ENCODE assay signal across 2 cellular contexts in the genomic region with DNA sequence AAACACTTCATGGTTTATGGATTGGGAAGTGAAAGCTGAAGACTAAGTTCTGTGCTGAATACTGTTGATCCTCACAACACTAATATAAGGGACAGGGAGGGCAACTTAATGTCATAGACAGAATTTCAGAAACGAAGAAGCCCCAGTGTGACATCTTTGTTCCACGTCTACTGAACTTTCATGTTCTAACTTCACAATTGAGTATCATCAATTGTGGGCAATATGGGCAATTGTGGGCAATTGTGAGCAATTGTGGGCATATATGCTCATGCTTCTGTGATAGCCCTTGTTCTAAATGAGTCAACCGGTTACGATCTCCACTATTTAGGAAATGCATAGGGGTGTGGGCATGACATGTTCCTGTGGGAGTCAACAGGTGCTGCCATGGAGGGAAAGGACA.
TF ChIP-seq lines count a peak whose summit lies in the region.

No MANE protein-coding gene starts in this region.

TF ChIP-seq in GM12878, 131 proteins besides CTCF, POLR2A, EP300 and RAD21:
- TF ChIP-seq LARP7 (IDR thresholded peaks at IDR 0.05) (no peak), JUNB (IDR thresholded peaks at IDR 0.05) (no peak), NRF1 (conservative IDR thresholded peaks at IDR 0.05; ENCODE audit: low read depth, low read length) (no peak), NFIC (IDR thresholded peaks at IDR 0.05; ENCODE audit: low read depth, low read length) (peak; percentile 46; the same call in 1 of the 2 replicates), POLR2AphosphoS5 (IDR thresholded peaks at IDR 0.05; ENCODE audit: low read length) (no peak), FOS (IDR thresholded peaks at IDR 0.05; ENCODE audit: borderline replicate concordance, extremely low read depth, insufficient read length) (no peak), KLF5 (IDR thresholded peaks at IDR 0.05; ENCODE audit: partially characterized antibody) (no peak), POU2F2 (IDR thresholded peaks at IDR 0.05; ENCODE audit: borderline replicate concordance, low read depth, low read length) (no peak), ATF7 (IDR thresholded peaks at IDR 0.05; ENCODE audit: low read depth) (no peak), ASH2L (IDR thresholded peaks at IDR 0.05; ENCODE audit: borderline replicate concordance, low read depth) (no peak), RUNX3 (IDR thresholded peaks at IDR 0.05; ENCODE audit: low read length) (peak; percentile 66), CHD4 (IDR thresholded peaks at IDR 0.05) (no peak), IKZF1 (conservative IDR thresholded peaks at IDR 0.05) (peak; percentile 25; the same call in 1 of the 2 replicates), EED (IDR thresholded peaks at IDR 0.05; ENCODE audit: low read depth) (0 out of 2 replicates have a peak, but pooled peaks have one; percentile 44), NBN (IDR thresholded peaks at IDR 0.05) (no peak), IKZF2 (IDR thresholded peaks at IDR 0.05) (peak in 1 of 2 experiments; percentile 53; a peak in 1 of 4 replicates), TCF7 (IDR thresholded peaks at IDR 0.05; ENCODE audit: borderline replicate concordance) (no peak)
- TF ChIP-seq, protein P1, sequence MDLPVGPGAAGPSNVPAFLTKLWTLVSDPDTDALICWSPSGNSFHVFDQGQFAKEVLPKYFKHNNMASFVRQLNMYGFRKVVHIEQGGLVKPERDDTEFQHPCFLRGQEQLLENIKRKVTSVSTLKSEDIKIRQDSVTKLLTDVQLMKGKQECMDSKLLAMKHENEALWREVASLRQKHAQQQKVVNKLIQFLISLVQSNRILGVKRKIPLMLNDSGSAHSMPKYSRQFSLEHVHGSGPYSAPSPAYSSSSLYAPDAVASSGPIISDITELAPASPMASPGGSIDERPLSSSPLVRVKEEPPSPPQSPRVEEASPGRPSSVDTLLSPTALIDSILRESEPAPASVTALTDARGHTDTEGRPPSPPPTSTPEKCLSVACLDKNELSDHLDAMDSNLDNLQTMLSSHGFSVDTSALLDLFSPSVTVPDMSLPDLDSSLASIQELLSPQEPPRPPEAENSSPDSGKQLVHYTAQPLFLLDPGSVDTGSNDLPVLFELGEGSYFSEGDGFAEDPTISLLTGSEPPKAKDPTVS (IDR thresholded peaks at IDR 0.05; ENCODE audit: low read depth, low read length), result no peak
- TF ChIP-seq, protein P2, sequence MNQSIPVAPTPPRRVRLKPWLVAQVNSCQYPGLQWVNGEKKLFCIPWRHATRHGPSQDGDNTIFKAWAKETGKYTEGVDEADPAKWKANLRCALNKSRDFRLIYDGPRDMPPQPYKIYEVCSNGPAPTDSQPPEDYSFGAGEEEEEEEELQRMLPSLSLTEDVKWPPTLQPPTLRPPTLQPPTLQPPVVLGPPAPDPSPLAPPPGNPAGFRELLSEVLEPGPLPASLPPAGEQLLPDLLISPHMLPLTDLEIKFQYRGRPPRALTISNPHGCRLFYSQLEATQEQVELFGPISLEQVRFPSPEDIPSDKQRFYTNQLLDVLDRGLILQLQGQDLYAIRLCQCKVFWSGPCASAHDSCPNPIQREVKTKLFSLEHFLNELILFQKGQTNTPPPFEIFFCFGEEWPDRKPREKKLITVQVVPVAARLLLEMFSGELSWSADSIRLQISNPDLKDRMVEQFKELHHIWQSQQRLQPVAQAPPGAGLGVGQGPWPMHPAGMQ (IDR thresholded peaks at IDR 0.05; ENCODE audit: borderline replicate concordance), result no peak
- TF ChIP-seq, protein P3, sequence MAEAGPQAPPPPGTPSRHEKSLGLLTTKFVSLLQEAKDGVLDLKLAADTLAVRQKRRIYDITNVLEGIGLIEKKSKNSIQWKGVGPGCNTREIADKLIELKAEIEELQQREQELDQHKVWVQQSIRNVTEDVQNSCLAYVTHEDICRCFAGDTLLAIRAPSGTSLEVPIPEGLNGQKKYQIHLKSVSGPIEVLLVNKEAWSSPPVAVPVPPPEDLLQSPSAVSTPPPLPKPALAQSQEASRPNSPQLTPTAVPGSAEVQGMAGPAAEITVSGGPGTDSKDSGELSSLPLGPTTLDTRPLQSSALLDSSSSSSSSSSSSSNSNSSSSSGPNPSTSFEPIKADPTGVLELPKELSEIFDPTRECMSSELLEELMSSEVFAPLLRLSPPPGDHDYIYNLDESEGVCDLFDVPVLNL (IDR thresholded peaks at IDR 0.05; ENCODE audit: low read depth, low read length), result no peak
- TF ChIP-seq, protein P4, sequence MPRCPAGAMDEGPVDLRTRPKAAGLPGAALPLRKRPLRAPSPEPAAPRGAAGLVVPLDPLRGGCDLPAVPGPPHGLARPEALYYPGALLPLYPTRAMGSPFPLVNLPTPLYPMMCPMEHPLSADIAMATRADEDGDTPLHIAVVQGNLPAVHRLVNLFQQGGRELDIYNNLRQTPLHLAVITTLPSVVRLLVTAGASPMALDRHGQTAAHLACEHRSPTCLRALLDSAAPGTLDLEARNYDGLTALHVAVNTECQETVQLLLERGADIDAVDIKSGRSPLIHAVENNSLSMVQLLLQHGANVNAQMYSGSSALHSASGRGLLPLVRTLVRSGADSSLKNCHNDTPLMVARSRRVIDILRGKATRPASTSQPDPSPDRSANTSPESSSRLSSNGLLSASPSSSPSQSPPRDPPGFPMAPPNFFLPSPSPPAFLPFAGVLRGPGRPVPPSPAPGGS (IDR thresholded peaks at IDR 0.05; ENCODE audit: borderline replicate concordance, insufficient read depth, low read depth, low read length, poor library complexity, severe bottlenecking), result peak; percentile 90

TF ChIP-seq in SK-N-SH, 30 proteins besides CTCF, POLR2A, EP300 and RAD21:
- TF ChIP-seq GABPA (IDR thresholded peaks at IDR 0.05; ENCODE audit: low read depth) (no peak), CHD2 (IDR thresholded peaks at IDR 0.05; ENCODE audit: low read length, partially characterized antibody) (no peak), FOXJ3 (CRISPR knock-in tag; IDR thresholded peaks at IDR 0.05) (no peak), MXI1 (IDR thresholded peaks at IDR 0.05; ENCODE audit: low read depth, low read length) (no peak), RXRA (IDR thresholded peaks at IDR 0.05; ENCODE audit: borderline replicate concordance, low read depth) (no peak), FOXM1 (IDR thresholded peaks at IDR 0.05; ENCODE audit: low read depth) (no peak), RCOR1 (IDR thresholded peaks at IDR 0.05; ENCODE audit: low read length) (no peak), MEF2A (IDR thresholded peaks at IDR 0.05; ENCODE audit: borderline replicate concordance, low read depth) (no peak)
- TF ChIP-seq, protein P5, sequence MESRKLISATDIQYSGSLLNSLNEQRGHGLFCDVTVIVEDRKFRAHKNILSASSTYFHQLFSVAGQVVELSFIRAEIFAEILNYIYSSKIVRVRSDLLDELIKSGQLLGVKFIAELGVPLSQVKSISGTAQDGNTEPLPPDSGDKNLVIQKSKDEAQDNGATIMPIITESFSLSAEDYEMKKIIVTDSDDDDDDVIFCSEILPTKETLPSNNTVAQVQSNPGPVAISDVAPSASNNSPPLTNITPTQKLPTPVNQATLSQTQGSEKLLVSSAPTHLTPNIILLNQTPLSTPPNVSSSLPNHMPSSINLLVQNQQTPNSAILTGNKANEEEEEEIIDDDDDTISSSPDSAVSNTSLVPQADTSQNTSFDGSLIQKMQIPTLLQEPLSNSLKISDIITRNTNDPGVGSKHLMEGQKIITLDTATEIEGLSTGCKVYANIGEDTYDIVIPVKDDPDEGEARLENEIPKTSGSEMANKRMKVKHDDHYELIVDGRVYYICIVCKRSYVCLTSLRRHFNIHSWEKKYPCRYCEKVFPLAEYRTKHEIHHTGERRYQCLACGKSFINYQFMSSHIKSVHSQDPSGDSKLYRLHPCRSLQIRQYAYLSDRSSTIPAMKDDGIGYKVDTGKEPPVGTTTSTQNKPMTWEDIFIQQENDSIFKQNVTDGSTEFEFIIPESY (IDR thresholded peaks at IDR 0.05; ENCODE audit: borderline replicate concordance, low read depth), result no peak
